8 cellular contexts compared by ENCODE assay signal in the genomic region with DNA sequence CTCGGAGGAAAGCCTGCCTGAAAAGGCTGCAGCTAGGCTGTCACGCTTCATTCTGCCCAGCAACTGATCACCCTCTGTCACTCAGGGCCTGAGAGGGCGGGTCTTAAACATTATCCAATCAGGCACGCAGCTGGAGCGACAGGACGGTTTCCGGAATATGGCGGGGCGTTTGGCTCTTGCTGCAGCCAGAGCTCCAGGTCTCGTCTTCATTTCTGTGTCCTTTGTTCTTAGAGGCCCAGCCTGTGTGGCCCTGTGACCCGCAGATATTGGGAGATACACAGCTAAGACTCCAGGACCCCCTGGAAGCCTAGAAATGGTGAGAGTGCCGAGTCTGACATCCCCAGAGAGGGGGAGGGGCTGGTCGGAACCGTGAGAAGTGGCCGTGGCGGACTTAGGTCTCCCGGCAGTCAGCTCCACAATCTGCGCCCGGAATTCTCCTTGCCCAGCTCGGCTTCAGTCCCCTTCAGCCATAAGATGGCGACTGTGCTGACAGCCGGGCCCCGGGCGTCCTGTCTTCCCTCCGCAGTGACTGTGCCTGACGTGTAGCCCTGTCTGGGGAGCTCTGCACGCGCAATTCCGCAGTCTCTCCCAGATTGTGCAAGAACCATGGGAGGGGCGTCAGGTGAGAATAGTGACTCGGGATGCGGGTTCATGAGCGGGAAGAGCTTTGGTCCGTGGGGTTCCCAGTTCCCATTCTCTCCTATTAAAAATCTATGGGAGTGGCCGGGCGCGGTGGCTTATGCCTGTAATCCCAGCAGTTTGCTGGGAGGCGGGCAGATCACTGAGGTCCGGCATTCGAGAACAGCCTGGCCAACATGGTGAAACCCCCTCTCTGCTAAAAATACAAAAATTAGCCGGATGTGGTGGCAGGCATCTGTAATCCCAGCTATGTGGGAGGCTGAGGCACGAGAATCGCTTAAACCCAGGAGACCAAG. TPM values are rescaled to one million over a fixed set of nuclear protein-coding genes. Genes with fewer than 3 reads are reported as not detected.
A peak's percentile ranks its signal among the peaks of the same experiment; 100 is the strongest.
DNase-seq lines count a peak whose midpoint lies in the region; ATAC-seq and TF ChIP-seq lines count a peak whose summit lies in the region.

A gene (plus strand): TSS at position 144 of the 935 bp plus-strand sequence. CDS start 170 bp downstream, at position 314.

- peak within 1 kb of the TSS; percentile 98 for H2AFZ ChIP-seq in GM23248

- CTCF ChIA-PET in RWPE1 (lab: Yijun Ruan, JAX) = interaction anchor here (0.6 kb wide), 1 partner anchor 806 kb away, joined by 3 read pairs; no protein-coding TSS in a partner anchor

- H3K4me1 ChIP-seq in DOHH2 (ENCODE audit: control insufficient read depth, low read length) (peaks cover 16% of the 10 kb centered on the region), GM23248 (ENCODE audit: insufficient read depth) (no peaks in the 10 kb centered on the region)

- no peaks in the 10 kb centered on the region for H3K9me3 Mint-ChIP-seq in natural killer cell treated with Interleukin-12 subunit alpha and Interleukin-12 subunit beta and Interleukin-15 and Interleukin-18, amount 100 ng/mL, for 72 hours

- no peaks in the 10 kb centered on the region for H3F3A ChIP-seq in DOHH2 (ENCODE audit: control insufficient read depth, insufficient read depth)
- H3F3A ChIP-seq in GM23248 (ENCODE audit: insufficient read depth) = no peaks in the 10 kb centered on the region

- peaks cover 6% of the 10 kb centered on the region for H3K36me3 Mint-ChIP-seq in natural killer cell treated with Interleukin-12 subunit alpha and Interleukin-12 subunit beta and Interleukin-15 and Interleukin-18, amount 100 ng/mL, for 72 hours

- DNase-seq in GM23248 = peak; percentile 99
- DNase-seq in LHCN-M2 (ENCODE audit: low read depth) = peak; percentile 95
- peak; percentile 93 for DNase-seq in RWPE1 (ENCODE audit: low spot score)
- DNase-seq in activated effector memory CD4-positive, alpha-beta T cell treated with Interleukin-2 at 50 U/mL for 16 hours = peak; percentile 82
- peak; percentile 90 for DNase-seq in fibroblast of the aortic adventitia (ENCODE audit: low read depth)
- peak; percentile 93 for DNase-seq in natural killer cell treated with Interleukin-12 subunit alpha and Interleukin-12 subunit beta and Interleukin-15 and Interleukin-18, amount 100 ng/mL, for 72 hours (ENCODE audit: low spot score)
- peak; percentile 89 for DNase-seq in stimulated activated naive CD4-positive, alpha-beta T cell treated with Interleukin-2 at 50 U/mL for 16 hours (lab: John Stamatoyannopoulos, UW)

- peaks cover 9 to 10% of the 10 kb centered on the region in 2 donors for H3K4me1 Mint-ChIP-seq in natural killer cell treated with Interleukin-12 subunit alpha and Interleukin-12 subunit beta and Interleukin-15 and Interleukin-18, amount 100 ng/mL, for 72 hours (ENCODE audit: low read depth in 2 of 2)

- H3K27ac ChIP-seq in DOHH2 (ENCODE audit: low read depth, low read length) = peak within 1 kb of the TSS; percentile 56
- peak within 1 kb of the TSS; percentile 99 for H3K27ac ChIP-seq in GM23248
- H3K27ac ChIP-seq in RWPE1 = peak within 1 kb of the TSS; percentile 88

- H3K9me2 ChIP-seq in DOHH2 (replicated peaks; ENCODE audit: control insufficient read depth, low read length) = no peaks in the 10 kb centered on the region
- no peaks in the 10 kb centered on the region for H3K9me2 ChIP-seq in GM23248 (ENCODE audit: insufficient read depth)

- H4K20me1 ChIP-seq in DOHH2 (ENCODE audit: control insufficient read depth, insufficient read depth, low read depth, low read length) = no peaks in the 10 kb centered on the region
- no peaks in the 10 kb centered on the region; the same call in 1 of the 2 replicates for H4K20me1 ChIP-seq in GM23248 (ENCODE audit: insufficient read depth)

- peak; percentile 100 for ATAC-seq in natural killer cell treated with Interleukin-12 subunit alpha and Interleukin-12 subunit beta and Interleukin-15 and Interleukin-18, amount 100 ng/mL, for 72 hours

- H3K9me3 ChIP-seq in DOHH2 (ENCODE audit: control insufficient read depth, insufficient read depth, low read length) (peaks cover 16% of the 10 kb centered on the region; the same call in 1 of the 2 replicates), GM23248 (ENCODE audit: low read depth) (no peaks in the 10 kb centered on the region)

- TF ChIP-seq CTCF in DOHH2 (IDR thresholded peaks at IDR 0.05; ENCODE audit: low read depth, low read length, poor library complexity, severe bottlenecking) (peak; percentile 10), RWPE1 (conservative IDR thresholded peaks at IDR 0.05; ENCODE audit: low read depth) (no peak), fibroblast of the aortic adventitia (IDR thresholded peaks at IDR 0.05; ENCODE audit: insufficient read depth, low read length) (no peak)

- in situ Hi-C loops in GM23248 (cut with MboI) = no loop called here

- no peaks in the 10 kb centered on the region for H3K27me3 Mint-ChIP-seq in natural killer cell treated with Interleukin-12 subunit alpha and Interleukin-12 subunit beta and Interleukin-15 and Interleukin-18, amount 100 ng/mL, for 72 hours

- H3K4me3 ChIP-seq in DOHH2 (ENCODE audit: low read length) (peak within 1 kb of the TSS; percentile 89), GM23248 (peak within 1 kb of the TSS; percentile 96), fibroblast of the aortic adventitia (ENCODE audit: low read depth, low read length) (peak within 1 kb of the TSS; percentile 92)

- peak within 1 kb of the TSS; percentile 98 for H3K9ac ChIP-seq in GM23248

- H3K4me3 Mint-ChIP-seq in natural killer cell treated with Interleukin-12 subunit alpha and Interleukin-12 subunit beta and Interleukin-15 and Interleukin-18, amount 100 ng/mL, for 72 hours = peak within 1 kb of the TSS; percentile 98

- POLR2A ChIA-PET in RWPE1 (lab: Yijun Ruan, JAX; ENCODE audit: low non-redundant PET) = interaction anchor here (0.6 kb wide), 1 partner anchor 1082 kb away, joined by 3 read pairs; no protein-coding TSS in a partner anchor

- H3K4me2 ChIP-seq in DOHH2 (ENCODE audit: low read length) (peak within 1 kb of the TSS; percentile 74), GM23248 (ENCODE audit: unreplicated experiment) (peak within 1 kb of the TSS; percentile 89)

- H3K27me3 ChIP-seq in DOHH2 (ENCODE audit: control insufficient read depth, low read length) (no peaks in the 10 kb centered on the region), GM23248 (replicated peaks; ENCODE audit: insufficient read depth) (no peaks in the 10 kb centered on the region)

- H3K27ac Mint-ChIP-seq in natural killer cell treated with Interleukin-12 subunit alpha and Interleukin-12 subunit beta and Interleukin-15 and Interleukin-18, amount 100 ng/mL, for 72 hours = peak within 1 kb of the TSS; percentile 98 to 99

- H3K36me3 ChIP-seq in DOHH2 (ENCODE audit: control insufficient read depth, low read length) (peaks cover 26% of the 10 kb centered on the region), GM23248 (ENCODE audit: low read depth) (no peaks in the 10 kb centered on the region; the same call in 1 of the 2 replicates)

- peaks cover 33% of the 10 kb centered on the region for H3K79me2 ChIP-seq in DOHH2 (ENCODE audit: control insufficient read depth, low read length)
- peaks cover 45% of the 10 kb centered on the region for H3K79me2 ChIP-seq in GM23248 (ENCODE audit: insufficient read depth)

- WGBS in GM23248 (ENCODE audit: low coverage in 1 of 2, low lambda C conversion rate in 2 of 2, missing lambda C conversion rate in 2 of 2), 2 experiments = 0 to 1% methylated on average over 43 of the region's 43 CpGs

RNA-seq across cellular contexts. Expression of the gene that starts here (rescaled TPM):
- 5.1 and 6.1 TPM in 2 replicates for total RNA-seq in GM23248 (2014; rRNA removed; shearing (Covaris generic))
- polyA plus RNA-seq in GM23248 (2016; fragmentation: Nextera tagmentation; extraction: Ambion mirVana) = 7.3 and 8.1 TPM in 2 replicates
- 8.0 and 11.0 TPM in 2 replicates for total RNA-seq in LHCN-M2 (2014; rRNA removed)
- 4.4 TPM for polyA plus RNA-seq in LHCN-M2 (2012)
- total RNA-seq in fibroblast of the aortic adventitia (ENCODE audit: low replicate concordance) = 5.5 and 7.5 TPM in 2 replicates
- 10 to 100 TPM; 10.9 to 11.0 TPM for total RNA-seq in natural killer cell treated with Interleukin-12 subunit alpha and Interleukin-12 subunit beta and Interleukin-15 and Interleukin-18, amount 100 ng/mL, for 72 hours

Comparison
In these comparisons a context has a peak if more than half of its experiments do, and no peak if none do; other contexts are left out.
1. Peak in every context shown above with its lines: DNase-seq, ATAC-seq, H3K4me3 ChIP-seq and H3K27ac ChIP-seq.